Comparison of ENCODE assay signal across 8 cellular contexts in the genomic region with DNA sequence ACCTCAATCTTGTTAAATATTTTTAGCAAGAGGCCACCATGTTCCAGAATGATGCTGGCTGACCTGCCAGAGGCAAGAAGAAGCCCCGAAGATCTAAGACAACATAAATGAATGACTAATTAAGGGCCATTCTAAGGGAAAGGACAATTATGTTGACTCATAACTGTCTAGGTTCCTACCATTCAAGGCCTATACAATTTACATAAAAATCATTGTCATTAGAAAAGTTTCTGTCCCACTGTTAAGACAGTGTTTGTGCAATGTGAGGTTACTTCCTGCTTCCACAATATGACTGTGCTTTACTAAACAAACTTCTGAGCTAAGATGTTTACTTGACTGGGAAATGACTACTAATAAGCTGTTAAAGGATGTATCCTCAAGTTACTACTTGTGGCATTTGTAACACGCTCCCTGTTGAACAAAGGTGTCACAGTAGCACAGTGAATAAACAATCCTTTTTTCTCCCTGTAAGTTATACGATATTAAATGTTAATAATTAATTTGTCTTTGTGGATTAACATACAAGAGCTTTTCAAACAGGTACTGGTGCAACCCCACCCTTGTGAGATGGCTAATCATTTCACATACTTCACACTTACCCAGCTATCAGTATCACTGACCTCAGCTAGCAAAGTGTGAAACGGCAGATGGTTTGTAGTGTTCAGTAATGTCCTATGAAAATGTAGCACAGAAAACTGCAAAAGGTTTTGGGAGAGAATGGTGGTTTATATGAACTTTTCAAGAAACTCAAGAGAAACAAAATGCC.
DNase-seq lines count a peak whose midpoint lies in the region; ATAC-seq and TF ChIP-seq lines count a peak whose summit lies in the region.

No MANE protein-coding gene starts in this region.

- H3K9me3 ChIP-seq in right atrium auricular region, result no peaks in the 10 kb centered on the region

- no peak for TF ChIP-seq CTCF in right atrium auricular region (IDR thresholded peaks at IDR 0.05)

- H3K36me3 ChIP-seq in right atrium auricular region, result no peaks in the 10 kb centered on the region

- DNase-seq in Caki2 (ENCODE audit: low read depth), result peak; percentile 86
- no peak for DNase-seq in right atrium auricular region (ENCODE audit: low spot score)
- no peak for DNase-seq in activated gamma-delta T cell treated with Interleukin-2 at 50 U/mL for 16 hours
- DNase-seq in HuH-7.5 (ENCODE audit: low spot score), result no peak
- DNase-seq in NCI-H774 (lab: John Stamatoyannopoulos, UW), result no peak
- DNase-seq in NCI-H1092 (lab: John Stamatoyannopoulos, UW), result no peak

- peak; percentile 65 for ATAC-seq in GM21423 (IDR thresholded peaks at IDR 0.05; ENCODE audit: unreplicated experiment)
- ATAC-seq in HG03460 (IDR thresholded peaks at IDR 0.05; ENCODE audit: unreplicated experiment), result peak; percentile 71

- in situ Hi-C loops in Caki2 (cut with HindIII; ENCODE audit: low pct_unique_long_range_greater_than_20kb, low sequenced_read_pairs), result no loop called here

- peak overlapping the region; percentile 10 to 67 for H3K27ac ChIP-seq in right atrium auricular region

- H3K27me3 ChIP-seq in right atrium auricular region, result no peaks in the 10 kb centered on the region

- no peak overlapping the region for H3K4me3 ChIP-seq in right atrium auricular region

- peaks cover 0 to 32% of the 10 kb centered on the region in 2 donors for H3K4me1 ChIP-seq in right atrium auricular region
